8 cellular contexts compared by ENCODE assay signal in the genomic region with DNA sequence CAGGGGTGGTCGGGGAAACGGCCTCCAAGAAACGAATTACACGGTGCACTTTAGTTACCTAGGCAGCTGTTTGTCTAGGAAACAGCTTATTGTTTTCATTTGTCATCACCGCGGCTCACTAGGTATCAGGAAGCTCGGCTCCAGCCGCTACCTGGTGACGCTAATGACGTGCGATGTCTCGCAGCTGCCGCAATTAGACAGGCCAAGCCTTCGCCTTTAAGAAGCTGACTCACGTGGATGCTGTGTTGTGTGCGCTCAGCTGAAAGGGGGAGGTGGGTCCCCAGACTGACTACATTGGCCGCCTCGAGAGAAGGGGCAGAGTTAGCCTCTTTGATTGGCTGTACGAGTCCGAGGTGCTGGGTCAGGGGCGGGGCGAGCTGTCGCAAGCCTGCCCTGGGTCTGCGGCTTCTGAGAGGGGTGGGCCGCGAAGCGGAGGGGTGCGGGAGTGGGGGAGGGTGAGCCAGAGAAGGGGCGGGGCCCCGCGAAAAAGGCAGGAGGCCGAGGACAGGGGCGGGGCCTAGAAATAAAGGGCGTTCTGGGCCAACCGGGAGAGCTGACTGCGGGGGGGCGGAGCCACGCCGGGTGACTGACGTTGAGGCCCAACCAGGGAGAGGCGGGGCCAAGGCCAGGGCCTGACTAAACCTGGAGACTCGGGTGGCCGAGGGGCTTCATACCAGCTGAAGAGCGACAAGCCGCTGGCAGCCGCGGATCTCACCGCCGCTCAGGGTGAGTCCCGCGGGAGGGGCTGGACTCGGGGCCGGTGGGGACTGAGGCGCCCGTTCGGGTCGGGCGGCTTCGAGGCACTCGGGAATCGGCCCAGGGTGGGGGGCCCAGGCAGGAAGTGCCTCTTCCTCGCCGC. TPM values are rescaled to one million over a fixed set of nuclear protein-coding genes. Genes with fewer than 3 reads are reported as not detected.
DNase-seq lines count a peak whose midpoint lies in the region; ATAC-seq, FAIRE-seq and TF ChIP-seq lines count a peak whose summit lies in the region.

A gene (plus strand): TSS at position 671 of the 859 bp plus-strand sequence. CDS start 9,645 bp downstream, outside the sequence.

- no peak for FAIRE-seq in D721Med (lab: Jason Lieb, UNC)

- peak within 1 kb of the TSS; percentile 72 for H3K4me3 ChIP-seq in OCI-LY7 (ENCODE audit: low read depth, low read length, poor library complexity, severe bottlenecking)

- H2AFZ ChIP-seq in OCI-LY7 (ENCODE audit: low read length): peak within 1 kb of the TSS; percentile 82

- intact Hi-C loops in OCI-LY7 (cut with micrococcal nuclease; ENCODE audit: unreplicated experiment): loop anchor here (5.0 kb wide), 2 partner anchors 191 to 1111 kb away; no protein-coding TSS in a partner anchor

- H3K27ac Mint-ChIP-seq in endothelial cell (ENCODE audit: unreplicated experiment) (peak within 1 kb of the TSS; percentile 94), mesothelial cell of epicardium (peak within 1 kb of the TSS; percentile 97)

- no TSS peak for BruUV-seq in OCI-LY7 (replicated peaks; lab: Mats Ljungman, UMichigan)

- no peaks in the 10 kb centered on the region for H3K9me2 ChIP-seq in OCI-LY7 (ENCODE audit: insufficient read depth, low read length)

- CTCF ChIA-PET in OCI-LY7 (lab: Charles Lee; ENCODE audit: unreplicated experiment): interaction anchor here (1.1 kb wide), 1 partner anchor 547 kb away, joined by 3 read pairs; no protein-coding TSS in a partner anchor

- H3K27me3 Mint-ChIP-seq in endothelial cell (ENCODE audit: unreplicated experiment): peaks cover 13% of the 10 kb centered on the region
- H3K27me3 Mint-ChIP-seq in mesothelial cell of epicardium (ENCODE audit: low read depth): no peaks in the 10 kb centered on the region

- peak within 1 kb of the TSS; percentile 99 for H3K4me2 ChIP-seq in OCI-LY7 (ENCODE audit: low read length)

- H3K4me1 Mint-ChIP-seq in endothelial cell (ENCODE audit: unreplicated experiment): peaks cover 34% of the 10 kb centered on the region
- H3K4me1 Mint-ChIP-seq in mesothelial cell of epicardium: peaks cover 38% of the 10 kb centered on the region

- no peak for TF ChIP-seq CTCF in D721Med (IDR thresholded peaks at IDR 0.05; ENCODE audit: insufficient read depth, missing control alignments)
- no peak for TF ChIP-seq CTCF in OCI-LY7 (conservative IDR thresholded peaks at IDR 0.05; ENCODE audit: low read length)
- no peak for TF ChIP-seq CTCF in endothelial cell (IDR thresholded peaks at IDR 0.05; ENCODE audit: unreplicated experiment)
- TF ChIP-seq CTCF in mesothelial cell of epicardium (IDR thresholded peaks at IDR 0.05; ENCODE audit: unreplicated experiment): no peak

- no peaks in the 10 kb centered on the region for H3K9me3 ChIP-seq in OCI-LY7 (ENCODE audit: low read length)

- H3K9me3 Mint-ChIP-seq in endothelial cell (ENCODE audit: unreplicated experiment) (no peaks in the 10 kb centered on the region), mesothelial cell of epicardium (no peaks in the 10 kb centered on the region)

- peaks cover 4% of the 10 kb centered on the region for H3K36me3 ChIP-seq in OCI-LY7 (ENCODE audit: insufficient read depth, low read length)

- ATAC-seq in GM21526 (IDR thresholded peaks at IDR 0.05; ENCODE audit: low FRiP score, unreplicated experiment): peak; percentile 93

- H3K4me3 Mint-ChIP-seq in endothelial cell (ENCODE audit: unreplicated experiment) (peak within 1 kb of the TSS; percentile 88), mesothelial cell of epicardium (peak within 1 kb of the TSS; percentile 82)

- H3K36me3 Mint-ChIP-seq in endothelial cell (ENCODE audit: low read depth, unreplicated experiment) (peaks cover 7% of the 10 kb centered on the region), mesothelial cell of epicardium (no peaks in the 10 kb centered on the region)

- H3K4me1 ChIP-seq in OCI-LY7 (ENCODE audit: insufficient read depth, low read length, poor library complexity, severe bottlenecking): peaks cover 46% of the 10 kb centered on the region

- H3K79me2 ChIP-seq in OCI-LY7 (ENCODE audit: insufficient read depth, low read depth, low read length): peaks cover 31% of the 10 kb centered on the region; the same call in 1 of the 2 replicates

- no peaks in the 10 kb centered on the region; the same call in 1 of the 2 replicates for H4K20me1 ChIP-seq in OCI-LY7 (ENCODE audit: insufficient read depth, low read length)

- POLR2A ChIA-PET in OCI-LY7 (lab: Charles Lee): interaction anchor here (0.6 to 2.2 kb wide), 11 partner anchors 9 to 1109 kb away, joined by 3 to 11 read pairs (median 5); no protein-coding TSS in a partner anchor

- H3K27ac ChIP-seq in OCI-LY7 (ENCODE audit: low read depth, low read length, poor library complexity, severe bottlenecking): peak within 1 kb of the TSS; percentile 92

- peak; percentile 75 for DNase-seq in D721Med (ENCODE audit: insufficient read length, low spot score)
- DNase-seq in HuH-7.5 (ENCODE audit: low spot score): peak; percentile 92
- peak; percentile 99 for DNase-seq in OCI-LY7 (ENCODE audit: low spot score)
- DNase-seq in activated T-cell treated with anti-CD3 and anti-CD28 coated beads for 1 hour (ENCODE audit: low read depth): peak; percentile 98
- DNase-seq in endothelial cell (ENCODE audit: low spot score): peak; percentile 99
- DNase-seq in mesothelial cell of epicardium (ENCODE audit: low spot score in 2 of 2, unreplicated experiment in 2 of 2): peak; percentile 98 to 99
- peak; percentile 97 to 98 for DNase-seq in stimulated activated CD8-positive, alpha-beta memory T cell treated with anti-CD3 and anti-CD28 coated beads, Interleukin-15, amount 100 ng/mL, for 48 hours (ENCODE audit: low read depth in 2 of 2)

RNA-seq across cellular contexts. Expression of the gene that starts here (rescaled TPM):
- total RNA-seq in OCI-LY7 (2014; rRNA removed; shearing (Covaris generic)): 37.9 and 38.9 TPM in 2 replicates
- total RNA-seq in OCI-LY7 (2022): 52.1 and 66.4 TPM in 2 replicates
- 120 TPM for total RNA-seq in endothelial cell (ENCODE audit: unreplicated experiment)
- total RNA-seq in mesothelial cell of epicardium: 73.4 to 81.1 TPM (median 79.4 TPM) in 3 replicates

Comparison
In these comparisons a context has a peak if more than half of its experiments do, and no peak if none do; other contexts are left out.
1. Peak in every context shown above with its lines: DNase-seq, ATAC-seq, H3K4me3 ChIP-seq and H3K27ac ChIP-seq.